Comparison of ENCODE assay signal across 17 cellular contexts in genomic region chr9:107313555-107314096, GRCh38. TPM values are rescaled to one million over a fixed set of nuclear protein-coding genes. Genes with fewer than 3 reads are reported as not detected.
A peak's percentile ranks its signal among the peaks of the same experiment; 100 is the strongest.
DNase-seq lines count a peak whose midpoint lies in the region; ATAC-seq, FAIRE-seq and TF ChIP-seq lines count a peak whose summit lies in the region.
"Had no signal": no experiment of that assay in that cellular context is flagged by ENCODE, and none has a peak within 500 bp of the region (broad histone marks: within the 10 kb centered on the region; RNA-seq: fewer than 3 reads in every experiment).

No MANE protein-coding gene starts in this region.

- H3K9me3 ChIP-seq in CD4-positive, CD25-positive, alpha-beta regulatory T cell (ENCODE audit: control insufficient read depth in 2 of 2, low read length in 2 of 2) = no peaks in the 10 kb centered on the region
- no peaks in the 10 kb centered on the region for H3K9me3 ChIP-seq in CD8-positive, alpha-beta memory T cell (ENCODE audit: low read length)
- no peaks in the 10 kb centered on the region for H3K9me3 ChIP-seq in pancreas
- H3K9me3 ChIP-seq: suprapubic skin had no signal

- no peak overlapping the region for H3K23ac ChIP-seq in mesendoderm (ENCODE audit: low read length)

- no peak overlapping the region for H2BK5ac ChIP-seq in mesendoderm (ENCODE audit: low read length)

- peaks cover 17% of the 10 kb centered on the region for H3K79me1 ChIP-seq in mesendoderm (ENCODE audit: low read length)

- TF ChIP-seq CTCF in glutamatergic neuron (IDR thresholded peaks at IDR 0.05; ENCODE audit: partially characterized antibody, unreplicated experiment) = no peak
- TF ChIP-seq CTCF in pancreas (IDR thresholded peaks at IDR 0.05) = no peak

- no peak overlapping the region for H3K4ac ChIP-seq in mesendoderm (ENCODE audit: low read depth, low read length)

- H3K27ac ChIP-seq in CD4-positive, CD25-positive, alpha-beta regulatory T cell (ENCODE audit: insufficient read depth, low read length, poor library complexity, severe bottlenecking) = no peak overlapping the region
- no peak overlapping the region for H3K27ac ChIP-seq in CD8-positive, alpha-beta memory T cell (ENCODE audit: low read depth, low read length)
- H3K27ac ChIP-seq in mesendoderm (ENCODE audit: low read depth, low read length) = no peak overlapping the region
- no peak overlapping the region for H3K27ac ChIP-seq in pancreas
- H3K27ac ChIP-seq: suprapubic skin, WERI-Rb-1 had no signal

- no peak overlapping the region for H3K4me3 ChIP-seq in CD4-positive, CD25-positive, alpha-beta regulatory T cell (ENCODE audit: low read depth, low read length)
- no peak overlapping the region for H3K4me3 ChIP-seq in CD8-positive, alpha-beta memory T cell (ENCODE audit: low read length)
- H3K4me3 ChIP-seq in mesendoderm (ENCODE audit: low read length) (no peak overlapping the region), pancreas (no peak overlapping the region)
- H3K4me3 ChIP-seq: suprapubic skin had no signal

- ATAC-seq in CD4-positive, CD25-positive, alpha-beta regulatory T cell (ENCODE audit: low read depth in 2 of 2) = no peak
- no peak for ATAC-seq in pancreas

- H4K5ac ChIP-seq in mesendoderm (ENCODE audit: low read length) = no peak overlapping the region

- H3K27me3 Mint-ChIP-seq in CD4-positive, CD25-positive, alpha-beta regulatory T cell = no peaks in the 10 kb centered on the region
- no peaks in the 10 kb centered on the region for H3K27me3 Mint-ChIP-seq in CD8-positive, alpha-beta memory T cell
- H3K27me3 Mint-ChIP-seq in activated T-helper 1 cell treated with anti-CD3 and anti-CD28 coated beads, Interleukin-12 subunit alpha, Interleukin-12 subunit beta, Interleukin-2, Interleukin-4 antibody, amounts not matched to agents 30 ng/mL and 10 ng/mL and 1 ng/mL, durations not matched to agents 14 hours and 24 hours and 36 hours (ENCODE audit: insufficient read depth) = no peaks in the 10 kb centered on the region
- peaks cover 5% of the 10 kb centered on the region for H3K27me3 Mint-ChIP-seq in glutamatergic neuron (ENCODE audit: unreplicated experiment)

- CTCF ChIA-PET in CD8-positive, alpha-beta memory T cell (lab: Charles Lee) = interaction anchor here (1.1 to 1.2 kb wide), 2 partner anchors 9 to 30 kb away, joined by 3 read pairs; no protein-coding TSS in a partner anchor

- peaks cover 59% of the 10 kb centered on the region for H3K36me3 Mint-ChIP-seq in CD4-positive, CD25-positive, alpha-beta regulatory T cell
- H3K36me3 Mint-ChIP-seq in CD8-positive, alpha-beta memory T cell = peaks cover 3 to 79% (median 34%) of the 10 kb centered on the region in 3 donors
- H3K36me3 Mint-ChIP-seq in activated T-helper 1 cell treated with anti-CD3 and anti-CD28 coated beads, Interleukin-12 subunit alpha, Interleukin-12 subunit beta, Interleukin-2, Interleukin-4 antibody, amounts not matched to agents 30 ng/mL and 10 ng/mL and 1 ng/mL, durations not matched to agents 14 hours and 24 hours and 36 hours (ENCODE audit: low read depth) = peaks cover 63% of the 10 kb centered on the region
- H3K36me3 Mint-ChIP-seq in glutamatergic neuron (ENCODE audit: unreplicated experiment) = no peaks in the 10 kb centered on the region

- no peak overlapping the region for H2BK15ac ChIP-seq in mesendoderm (replicated peaks; ENCODE audit: low read depth)

- intact Hi-C loops in activated T-helper 1 cell treated with anti-CD3 and anti-CD28 coated beads, Interleukin-12 subunit alpha, Interleukin-12 subunit beta, Interleukin-2, Interleukin-4 antibody, amounts not matched to agents 30 ng/mL and 10 ng/mL and 1 ng/mL, durations not matched to agents 14 hours and 24 hours and 36 hours (cut with micrococcal nuclease) = no loop called here
- intact Hi-C loops in pancreas (cut with DNase I) = no loop called here

- no peaks in the 10 kb centered on the region for H3K9me3 Mint-ChIP-seq in CD4-positive, CD25-positive, alpha-beta regulatory T cell
- no peaks in the 10 kb centered on the region for H3K9me3 Mint-ChIP-seq in CD8-positive, alpha-beta memory T cell
- no peaks in the 10 kb centered on the region for H3K9me3 Mint-ChIP-seq in activated T-helper 1 cell treated with anti-CD3 and anti-CD28 coated beads, Interleukin-12 subunit alpha, Interleukin-12 subunit beta, Interleukin-2, Interleukin-4 antibody, amounts not matched to agents 30 ng/mL and 10 ng/mL and 1 ng/mL, durations not matched to agents 14 hours and 24 hours and 36 hours
- H3K9me3 Mint-ChIP-seq in glutamatergic neuron (ENCODE audit: unreplicated experiment) = peaks cover 9% of the 10 kb centered on the region

- H3K4me1 ChIP-seq in CD4-positive, CD25-positive, alpha-beta regulatory T cell (ENCODE audit: control insufficient read depth, insufficient read depth, low read length, poor library complexity, severe bottlenecking) = peaks cover 24% of the 10 kb centered on the region
- peaks cover 20% of the 10 kb centered on the region for H3K4me1 ChIP-seq in CD8-positive, alpha-beta memory T cell (ENCODE audit: insufficient read depth, low read length)
- H3K4me1 ChIP-seq in mesendoderm (ENCODE audit: control insufficient read depth, low read depth, low read length) (peaks cover 6% of the 10 kb centered on the region), pancreas (peaks cover 0 to 5% (median 3%) of the 10 kb centered on the region in 3 donors)
- H3K4me1 ChIP-seq: suprapubic skin had no signal

- H3K4me3 Mint-ChIP-seq in CD4-positive, CD25-positive, alpha-beta regulatory T cell = peak overlapping the region in 1 of 4 donors; percentile 32
- H3K4me3 Mint-ChIP-seq in CD8-positive, alpha-beta memory T cell = no peak overlapping the region
- H3K4me3 Mint-ChIP-seq in activated T-helper 1 cell treated with anti-CD3 and anti-CD28 coated beads, Interleukin-12 subunit alpha, Interleukin-12 subunit beta, Interleukin-2, Interleukin-4 antibody, amounts not matched to agents 30 ng/mL and 10 ng/mL and 1 ng/mL, durations not matched to agents 14 hours and 24 hours and 36 hours = no peak overlapping the region
- no peak overlapping the region for H3K4me3 Mint-ChIP-seq in glutamatergic neuron (ENCODE audit: unreplicated experiment)

- H4K8ac ChIP-seq in mesendoderm (ENCODE audit: low read depth, low read length) = no peak overlapping the region

- WGBS in mesendoderm (ENCODE audit: extremely low coverage, insufficient coverage, low lambda C conversion rate) = no CpG with 5 or more reads among the region's 1 CpG
- WGBS in pancreas, 2 donors = 97 to 100% methylated on average over 1 of the region's 1 CpG

- no peak overlapping the region for H3K9ac ChIP-seq in mesendoderm (ENCODE audit: low read length)

- H2BK120ac ChIP-seq in mesendoderm (ENCODE audit: low read depth, low read length) = no peak overlapping the region

- H3K4me1 Mint-ChIP-seq in CD4-positive, CD25-positive, alpha-beta regulatory T cell = peaks cover 58 to 84% (median 78%) of the 10 kb centered on the region in 4 donors
- H3K4me1 Mint-ChIP-seq in CD8-positive, alpha-beta memory T cell = peaks cover 69 to 94% (median 90%) of the 10 kb centered on the region in 3 donors
- H3K4me1 Mint-ChIP-seq in activated T-helper 1 cell treated with anti-CD3 and anti-CD28 coated beads, Interleukin-12 subunit alpha, Interleukin-12 subunit beta, Interleukin-2, Interleukin-4 antibody, amounts not matched to agents 30 ng/mL and 10 ng/mL and 1 ng/mL, durations not matched to agents 14 hours and 24 hours and 36 hours (ENCODE audit: low read depth) = peaks cover 73% of the 10 kb centered on the region
- peaks cover 31% of the 10 kb centered on the region for H3K4me1 Mint-ChIP-seq in glutamatergic neuron (ENCODE audit: low read depth, unreplicated experiment)

- no peak for DNase-seq in CD4-positive, CD25-positive, alpha-beta regulatory T cell
- DNase-seq in CD8-positive, alpha-beta memory T cell = no peak
- DNase-seq in activated T-helper 1 cell treated with anti-CD3 and anti-CD28 coated beads, Interleukin-12 subunit alpha, Interleukin-12 subunit beta, Interleukin-2, Interleukin-4 antibody, amounts not matched to agents 30 ng/mL and 10 ng/mL and 1 ng/mL, durations not matched to agents 14 hours and 24 hours and 36 hours (ENCODE audit: low spot score) = no peak
- DNase-seq in glutamatergic neuron (no peak), mesendoderm (no peak), T1000 (lab: John Stamatoyannopoulos, UW) (no peak), pancreas (no peak), NCI-H1092 (lab: John Stamatoyannopoulos, UW) (no peak)
- DNase-seq: Calu3; effector CD4-positive, alpha-beta T cell; NCI-H1105 treated with DMSO at 0.1 percent for 48 hours; NCI-H2107; NCI-H524 treated with DMSO at 0.1 percent for 48 hours; Right ventricle myocardium superior; stimulated activated CD4-positive, alpha-beta T cell treated with anti-CD3 and anti-CD28 coated beads, Interleukin-2, amount 100 ng/mL, for 48 hours; WERI-Rb-1 had no signal

- POLR2A ChIA-PET in CD8-positive, alpha-beta memory T cell (lab: Charles Lee) = no interaction called here

- H2AK5ac ChIP-seq in mesendoderm (ENCODE audit: low read length) = no peak overlapping the region

- H3K27me3 ChIP-seq in CD4-positive, CD25-positive, alpha-beta regulatory T cell (ENCODE audit: control insufficient read depth, insufficient read depth, low read length) = no peaks in the 10 kb centered on the region
- H3K27me3 ChIP-seq in CD8-positive, alpha-beta memory T cell (ENCODE audit: insufficient read depth, low read length, poor library complexity, severe bottlenecking) = no peaks in the 10 kb centered on the region
- H3K27me3 ChIP-seq in mesendoderm (ENCODE audit: insufficient read depth, low read length, poor library complexity) = no peaks in the 10 kb centered on the region
- no peaks in the 10 kb centered on the region for H3K27me3 ChIP-seq in pancreas
- H3K27me3 ChIP-seq: suprapubic skin had no signal

- peaks cover 55% of the 10 kb centered on the region for H3K36me3 ChIP-seq in CD4-positive, CD25-positive, alpha-beta regulatory T cell (ENCODE audit: control insufficient read depth, insufficient read depth, low read length)
- H3K36me3 ChIP-seq in CD8-positive, alpha-beta memory T cell (ENCODE audit: insufficient read depth, low read length) = peaks cover 12% of the 10 kb centered on the region
- no peaks in the 10 kb centered on the region for H3K36me3 ChIP-seq in mesendoderm (ENCODE audit: control insufficient read depth, insufficient read depth, low read length)
- peaks cover 0 to 41% (median 14%) of the 10 kb centered on the region in 3 donors for H3K36me3 ChIP-seq in pancreas

- FAIRE-seq in pancreas (lab: Jason Lieb, UNC) = no peak

- H3K27ac Mint-ChIP-seq in CD4-positive, CD25-positive, alpha-beta regulatory T cell = peak overlapping the region; percentile 16 to 72 (median 62)
- H3K27ac Mint-ChIP-seq in CD8-positive, alpha-beta memory T cell = peak overlapping the region in 6 of 8 donors; percentile 7 to 91 (median 42)
- H3K27ac Mint-ChIP-seq in activated T-helper 1 cell treated with anti-CD3 and anti-CD28 coated beads, Interleukin-12 subunit alpha, Interleukin-12 subunit beta, Interleukin-2, Interleukin-4 antibody, amounts not matched to agents 30 ng/mL and 10 ng/mL and 1 ng/mL, durations not matched to agents 14 hours and 24 hours and 36 hours = peak overlapping the region; percentile 47
- peak overlapping the region; percentile 53 for H3K27ac Mint-ChIP-seq in glutamatergic neuron (ENCODE audit: unreplicated experiment)

- no peak overlapping the region for H3K18ac ChIP-seq in mesendoderm (ENCODE audit: low read length)

- no peak overlapping the region for H3K4me2 ChIP-seq in mesendoderm (ENCODE audit: low read length)

- no peak overlapping the region for H3K56ac ChIP-seq in mesendoderm (ENCODE audit: low read length)

- H3K79me2 ChIP-seq in mesendoderm (ENCODE audit: control insufficient read depth, insufficient read depth, low read length) = peaks cover 38% of the 10 kb centered on the region

RNA-seq across cellular contexts. Expression of gene RAD23B, which starts 30.5 kb away (rescaled TPM):
- total RNA-seq in CD4-positive, CD25-positive, alpha-beta regulatory T cell = 65.4 TPM
- 10 to 100 TPM in 3 of 4 donors, 1 to 10 TPM in 1; 8.9 to 25.2 (median 15.1) TPM for polyA plus RNA-seq in CD4-positive, CD25-positive, alpha-beta regulatory T cell
- total RNA-seq in CD8-positive, alpha-beta memory T cell = 100 to 1,000 TPM; 146 to 150 TPM
- polyA plus RNA-seq in CD8-positive, alpha-beta memory T cell = 12.1 TPM
- total RNA-seq in activated T-helper 1 cell treated with anti-CD3 and anti-CD28 coated beads, Interleukin-12 subunit alpha, Interleukin-12 subunit beta, Interleukin-2, Interleukin-4 antibody, amounts not matched to agents 30 ng/mL and 10 ng/mL and 1 ng/mL, durations not matched to agents 14 hours and 24 hours and 36 hours = 138 and 153 TPM in 2 replicates
- 145 TPM for total RNA-seq in glutamatergic neuron (ENCODE audit: unreplicated experiment)
- 172 TPM for polyA plus RNA-seq in mesendoderm (2013, experiment 1 of 2)
- polyA plus RNA-seq in mesendoderm (2013, experiment 2 of 2) = 180 TPM
- 10 to 100 TPM; 50.3 to 81.2 (median 66.9) TPM for total RNA-seq in pancreas
- 10 to 100 TPM; 19.5 to 28.9 TPM for polyA plus RNA-seq in pancreas
